ENCODE assay signal across 16 cellular contexts in genomic region chr7:101912711-101913110, GRCh38.
DNase-seq lines count a peak whose midpoint lies in the region; ATAC-seq, FAIRE-seq and TF ChIP-seq lines count a peak whose summit lies in the region.
"Had no signal": no experiment of that assay in that cellular context is flagged by ENCODE, and none has a peak within 500 bp of the region (broad histone marks: within the 10 kb centered on the region; RNA-seq: fewer than 3 reads in every experiment).

No MANE protein-coding gene starts in this region.

- TF ChIP-seq CTCF in liver (IDR thresholded peaks at IDR 0.05; ENCODE audit: low read depth, low read length, missing input control): no peak
- no peak for TF ChIP-seq CTCF in HepG2 (CRISPR knock-in tag; IDR thresholded peaks at IDR 0.05)
- no peak for TF ChIP-seq CTCF in heart right ventricle (IDR thresholded peaks at IDR 0.05)
- TF ChIP-seq CTCF in ovary (IDR thresholded peaks at IDR 0.05): no peak

- peaks cover 25% of the 10 kb centered on the region for H3K79me2 ChIP-seq in HepG2 (ENCODE audit: insufficient read depth, low read length)

- H3K9me3 Mint-ChIP-seq in stimulated activated naive CD8-positive, alpha-beta T cell treated with anti-CD3 and anti-CD28 coated beads, Interleukin-15, amount 100 ng/mL, for 72 hours: no peaks in the 10 kb centered on the region
- H3K9me3 Mint-ChIP-seq: activated CD4-positive, alpha-beta T cell treated with anti-CD3 and anti-CD28 coated beads, Interleukin-2, amount 10 ng/mL, durations not matched to agents 7 days and 5 days; activated T-cell treated with anti-CD3 and anti-CD28 coated beads, Interleukin-2, amount 50 U/mL, for 24 hours had no signal

- no peak overlapping the region for H2AFZ ChIP-seq in HepG2 (ENCODE audit: low read length)

- peaks cover 19% of the 10 kb centered on the region for H4K20me1 ChIP-seq in HepG2 (ENCODE audit: insufficient read depth, low read length)

- intact Hi-C loops in HepG2 (cut with micrococcal nuclease; ENCODE audit: unreplicated experiment): no loop called here
- intact Hi-C loops in heart right ventricle (cut with DNase I): no loop called here
- intact Hi-C loops in ovary (cut with DNase I): loop anchor here in 2 of 4 donors (1.0 to 5.0 kb wide), 2 partner anchors 42 to 100 kb away; no protein-coding TSS in a partner anchor

- H3K4me3 ChIP-seq in liver (ENCODE audit: low read depth in 1 of 3, low read length in 3 of 3) (no peak overlapping the region), HepG2 (replicated peaks in 1 of 3; ENCODE audit: insufficient read depth in 1 of 3, low read depth in 2 of 3, low read length in 3 of 3) (no peak overlapping the region), heart right ventricle (no peak overlapping the region), ovary (no peak overlapping the region)
- H3K4me3 ChIP-seq: A549 had no signal

- CTCF ChIA-PET in HepG2 (lab: Yijun Ruan, JAX; ENCODE audit: low intra/inter-chr PET ratio, low total read pairs): no interaction called here

- POLR2A ChIA-PET in HepG2 (lab: Yijun Ruan, JAX): no interaction called here

- no peak for DNase-seq in HepG2 (ENCODE audit: low spot score)
- DNase-seq in heart right ventricle: no peak
- DNase-seq in ovary: peak; percentile 47 to 66 (median 61)
- DNase-seq in islet precursor cell: no peak
- no peak for DNase-seq in stimulated activated naive CD8-positive, alpha-beta T cell treated with anti-CD3 and anti-CD28 coated beads, Interleukin-15, amount 100 ng/mL, for 72 hours
- DNase-seq: activated CD4-positive, alpha-beta T cell treated with anti-CD3 and anti-CD28 coated beads, Interleukin-2, amount 10 ng/mL, durations not matched to agents 7 days and 5 days; activated T-cell treated with anti-CD3 and anti-CD28 coated beads, Interleukin-2, amount 50 U/mL, for 24 hours; NCI-H187 treated with DMSO at 0.1 percent for 48 hours; NCI-H524 treated with DMSO at 0.1 percent for 48 hours; stimulated activated naive CD8-positive, alpha-beta T cell treated with anti-CD3 and anti-CD28 coated beads, Interleukin-15, Interleukin-2, amounts not matched to agents 100 U/mL and 50 U/mL, for 24 hours; T-helper 2 cell had no signal

- no peak overlapping the region for H3K4me3 Mint-ChIP-seq in stimulated activated naive CD8-positive, alpha-beta T cell treated with anti-CD3 and anti-CD28 coated beads, Interleukin-15, amount 100 ng/mL, for 72 hours
- H3K4me3 Mint-ChIP-seq: activated CD4-positive, alpha-beta T cell treated with anti-CD3 and anti-CD28 coated beads, Interleukin-2, amount 10 ng/mL, durations not matched to agents 7 days and 5 days; activated T-cell treated with anti-CD3 and anti-CD28 coated beads, Interleukin-2, amount 50 U/mL, for 24 hours had no signal

- no TSS peak for BruUV-seq in HepG2 (replicated peaks; lab: Mats Ljungman, UMichigan)

- TF ChIP-seq RAD21 in liver (IDR thresholded peaks at IDR 0.05) (no peak), HepG2 (CRISPR knock-in tag; IDR thresholded peaks at IDR 0.05) (no peak)

- H3K4me1 Mint-ChIP-seq in stimulated activated naive CD8-positive, alpha-beta T cell treated with anti-CD3 and anti-CD28 coated beads, Interleukin-15, amount 100 ng/mL, for 72 hours: peaks cover 16% of the 10 kb centered on the region

- WGBS in liver: 83% methylated on average over 12 of the region's 12 CpGs
- WGBS in HepG2 (ENCODE audit: low lambda C conversion rate): 98% methylated on average over 12 of the region's 12 CpGs
- 62 to 69% methylated on average over 12 of the region's 12 CpGs for WGBS in heart right ventricle, 2 donors
- WGBS in ovary, 3 donors: 13 to 30% (median 15%) methylated on average over 12 of the region's 12 CpGs

- H3K27me3 Mint-ChIP-seq in stimulated activated naive CD8-positive, alpha-beta T cell treated with anti-CD3 and anti-CD28 coated beads, Interleukin-15, amount 100 ng/mL, for 72 hours: no peaks in the 10 kb centered on the region
- H3K27me3 Mint-ChIP-seq: activated CD4-positive, alpha-beta T cell treated with anti-CD3 and anti-CD28 coated beads, Interleukin-2, amount 10 ng/mL, durations not matched to agents 7 days and 5 days; activated T-cell treated with anti-CD3 and anti-CD28 coated beads, Interleukin-2, amount 50 U/mL, for 24 hours had no signal

- H3K4me1 ChIP-seq in liver (ENCODE audit: control insufficient read depth in 4 of 4, insufficient read depth in 4 of 4, low read length in 3 of 4) (peaks cover 0 to 15% (median 2%) of the 10 kb centered on the region in 4 donors), HepG2 (ENCODE audit: insufficient read depth, low read length) (peaks cover 14% of the 10 kb centered on the region), heart right ventricle (peaks cover 10 to 50% (median 29%) of the 10 kb centered on the region in 9 donors), ovary (ENCODE audit: insufficient read depth) (peaks cover 29% of the 10 kb centered on the region)

- H3K27ac Mint-ChIP-seq in stimulated activated naive CD8-positive, alpha-beta T cell treated with anti-CD3 and anti-CD28 coated beads, Interleukin-15, amount 100 ng/mL, for 72 hours: no peak overlapping the region
- H3K27ac Mint-ChIP-seq: activated CD4-positive, alpha-beta T cell treated with anti-CD3 and anti-CD28 coated beads, Interleukin-2, amount 10 ng/mL, durations not matched to agents 7 days and 5 days; activated T-cell treated with anti-CD3 and anti-CD28 coated beads, Interleukin-2, amount 50 U/mL, for 24 hours had no signal

- TF ChIP-seq EP300 in HepG2 (IDR thresholded peaks at IDR 0.05; ENCODE audit: low read depth in 2 of 2, low read length in 2 of 2) (no peak), HepG2 (CRISPR knock-in tag; IDR thresholded peaks at IDR 0.05; ENCODE audit: borderline replicate concordance) (no peak), ovary (IDR thresholded peaks at IDR 0.05) (no peak)

- no peaks in the 10 kb centered on the region for H3K27me3 ChIP-seq in liver (ENCODE audit: control insufficient read depth in 4 of 4, insufficient read depth in 4 of 4, low read length in 3 of 4)
- H3K27me3 ChIP-seq in HepG2 (ENCODE audit: control insufficient read depth in 1 of 2, insufficient read depth in 2 of 2, low read length in 2 of 2): no peaks in the 10 kb centered on the region
- H3K27me3 ChIP-seq in heart right ventricle: no peaks in the 10 kb centered on the region
- no peaks in the 10 kb centered on the region for H3K27me3 ChIP-seq in ovary

- H3K9me3 ChIP-seq in liver (ENCODE audit: control insufficient read depth in 4 of 4, low read length in 3 of 4): no peaks in the 10 kb centered on the region
- no peaks in the 10 kb centered on the region for H3K9me3 ChIP-seq in HepG2 (ENCODE audit: low read length)
- H3K9me3 ChIP-seq in heart right ventricle: no peaks in the 10 kb centered on the region
- H3K9me3 ChIP-seq in ovary: no peaks in the 10 kb centered on the region
- H3K9me3 ChIP-seq: A549 had no signal

- FAIRE-seq in HepG2 (lab: Jason Lieb, UNC): no peak
- FAIRE-seq: A549, D721Med had no signal

- H3K4me2 ChIP-seq in HepG2 (ENCODE audit: low read depth, low read length): no peak overlapping the region
- H3K4me2 ChIP-seq: A549 had no signal

- H3K9ac ChIP-seq in liver (ENCODE audit: low read depth in 1 of 2, low read length in 2 of 2) (no peak overlapping the region), HepG2 (ENCODE audit: insufficient read depth, low read depth, low read length) (no peak overlapping the region)

- in situ Hi-C loops in HepG2 (cut with HindIII; ENCODE audit: extremely low pct_ligation_motif_present, low pct_unique_long_range_greater_than_20kb): no loop called here

- ATAC-seq in HepG2: no peak
- ATAC-seq in heart right ventricle: peak in 5 of 8 donors; percentile 8 to 18 (median 14)
- ATAC-seq in GM18517 (IDR thresholded peaks at IDR 0.05; ENCODE audit: unreplicated experiment): no peak
- no peak for ATAC-seq in esophagus mucosa
- ATAC-seq in stimulated activated naive CD8-positive, alpha-beta T cell treated with anti-CD3 and anti-CD28 coated beads, Interleukin-15, amount 100 ng/mL, for 72 hours: no peak
- ATAC-seq: stimulated activated naive CD8-positive, alpha-beta T cell treated with anti-CD3 and anti-CD28 coated beads, Interleukin-15, Interleukin-2, amounts not matched to agents 100 U/mL and 50 U/mL, for 24 hours had no signal

- H3K27ac ChIP-seq in liver (ENCODE audit: low read depth in 1 of 2, low read length in 2 of 2) (peak overlapping the region; percentile 47 to 69), HepG2 (ENCODE audit: extremely low read length, insufficient read depth, low read length) (no peak overlapping the region), heart right ventricle (peak overlapping the region; percentile 30 to 81 (median 68)), ovary (peak overlapping the region; percentile 73 to 99)

- H3K36me3 ChIP-seq in liver (ENCODE audit: control insufficient read depth in 4 of 4, insufficient read depth in 3 of 4, low read depth in 1 of 4, low read length in 3 of 4): peaks cover 0 to 6% (median 4%) of the 10 kb centered on the region in 4 donors
- peaks cover 11 to 20% of the 10 kb centered on the region in 2 experiments; a peak in 4 of 5 replicates for H3K36me3 ChIP-seq in HepG2 (replicated peaks in 1 of 2; ENCODE audit: control insufficient read depth in 1 of 2, insufficient read depth in 2 of 2, low read length in 2 of 2)
- H3K36me3 ChIP-seq in heart right ventricle: peaks cover 0 to 25% (median 15%) of the 10 kb centered on the region in 9 donors
- no peaks in the 10 kb centered on the region for H3K36me3 ChIP-seq in ovary

- TF ChIP-seq POLR2A in HepG2 (IDR thresholded peaks at IDR 0.05; ENCODE audit: insufficient read depth in 1 of 2, low read depth in 2 of 2, low read length in 2 of 2) (no peak), ovary (IDR thresholded peaks at IDR 0.05) (no peak)

TF ChIP-seq in liver, 16 proteins besides CTCF, POLR2A, EP300 and RAD21 (continues in another document):
- TF ChIP-seq TAF1 (conservative IDR thresholded peaks at IDR 0.05) (no peak), SP1 (IDR thresholded peaks at IDR 0.05) (no peak)

TF ChIP-seq in HepG2, 621 proteins besides CTCF, POLR2A, EP300 and RAD21 (continues in another document):
- TF ChIP-seq KDM3A (CRISPR knock-in tag; IDR thresholded peaks at IDR 0.05; ENCODE audit: low read depth): no peak
- no peak for TF ChIP-seq ZNF691 (CRISPR knock-in tag; IDR thresholded peaks at IDR 0.05; ENCODE audit: borderline replicate concordance, low read depth)
- no peak for TF ChIP-seq ZNF33B (CRISPR knock-in tag; IDR thresholded peaks at IDR 0.05)
- TF ChIP-seq ZNF772 (CRISPR knock-in tag; IDR thresholded peaks at IDR 0.05): no peak

Comparison
In these comparisons a context has a peak if more than half of its experiments do, and no peak if none do; other contexts are left out.
1. ATAC-seq: peak in heart right ventricle (5 of 8); none in HepG2 (single experiment), GM18517 (single experiment), esophagus mucosa (single experiment) and stimulated activated naive CD8-positive, alpha-beta T cell treated with anti-CD3 and anti-CD28 coated beads, Interleukin-15, amount 100 ng/mL, for 72 hours (single experiment).
2. DNase-seq: peak in ovary (5 of 5); none in HepG2 (single experiment), heart right ventricle (0 of 2), islet precursor cell (single experiment) and stimulated activated naive CD8-positive, alpha-beta T cell treated with anti-CD3 and anti-CD28 coated beads, Interleukin-15, amount 100 ng/mL, for 72 hours (0 of 2).